In the genomic region with DNA sequence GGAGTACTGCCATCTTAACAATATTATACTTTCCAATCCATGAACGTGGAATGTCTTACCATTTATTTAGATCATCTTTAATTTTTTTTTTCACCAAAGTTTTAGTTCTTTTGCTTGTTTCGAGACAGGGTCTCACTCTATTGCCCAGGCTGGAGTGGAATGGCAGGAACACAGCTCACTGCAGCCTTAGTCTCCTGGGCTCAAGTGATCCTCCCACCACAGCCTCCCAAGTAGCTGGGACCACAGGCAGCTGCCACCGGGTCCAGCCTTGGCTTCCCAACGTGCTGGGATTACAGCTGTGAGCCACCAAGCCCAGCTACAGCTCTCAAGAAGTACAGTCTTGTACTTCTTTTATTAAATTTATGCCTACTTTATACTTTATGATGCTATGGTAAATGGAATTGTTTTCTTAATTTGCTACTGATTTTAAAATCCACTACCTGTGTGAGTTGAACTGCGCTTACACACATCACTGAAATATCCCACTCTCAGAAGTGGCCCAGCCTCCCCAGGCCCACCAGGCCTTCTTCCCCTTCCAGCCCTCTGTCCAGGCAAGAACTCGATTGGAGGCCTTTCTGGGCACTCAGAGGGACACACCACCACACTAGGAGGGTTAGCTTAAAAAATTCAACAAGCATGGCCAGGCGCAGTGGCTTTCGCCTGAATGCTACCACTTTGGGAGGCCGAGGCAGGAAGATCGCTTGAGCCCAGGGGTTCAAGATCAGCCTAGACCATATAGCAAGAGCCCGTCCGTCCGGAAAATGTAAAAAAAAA, we compare ENCODE assay signal across 1 cellular context.
TF ChIP-seq lines count a peak whose summit lies in the region.

No MANE protein-coding gene starts in this region.

TF ChIP-seq in GM12878, 131 proteins besides CTCF, POLR2A, EP300 and RAD21:
- TF ChIP-seq NKRF (conservative IDR thresholded peaks at IDR 0.05) (no peak), PKNOX1 (IDR thresholded peaks at IDR 0.05) (no peak), MEF2A (IDR thresholded peaks at IDR 0.05; ENCODE audit: insufficient read depth, low read depth, low read length) (no peak), PRDM15 (CRISPR knock-in tag; IDR thresholded peaks at IDR 0.05) (no peak), PAX8 (IDR thresholded peaks at IDR 0.05) (no peak), RB1 (IDR thresholded peaks at IDR 0.05; ENCODE audit: borderline replicate concordance) (no peak), NFIC (IDR thresholded peaks at IDR 0.05; ENCODE audit: low read depth, low read length) (no peak), CBX3 (IDR thresholded peaks at IDR 0.05; ENCODE audit: borderline replicate concordance, low read depth) (no peak), KLF5 (IDR thresholded peaks at IDR 0.05; ENCODE audit: partially characterized antibody) (no peak), CHD2 (IDR thresholded peaks at IDR 0.05; ENCODE audit: borderline replicate concordance, low read depth, low read length) (no peak), NFYA (IDR thresholded peaks at IDR 0.05; ENCODE audit: borderline replicate concordance, low read depth, low read length) (no peak), ZNF274 (IDR thresholded peaks at IDR 0.05; ENCODE audit: insufficient read depth, insufficient read length) (no peak), WRNIP1 (IDR thresholded peaks at IDR 0.05; ENCODE audit: borderline replicate concordance, low read depth, low read length) (no peak), ASH2L (IDR thresholded peaks at IDR 0.05; ENCODE audit: borderline replicate concordance, low read depth) (no peak), ZNF217 (IDR thresholded peaks at IDR 0.05) (no peak), TARDBP (IDR thresholded peaks at IDR 0.05; ENCODE audit: borderline replicate concordance) (no peak), TAF1 (IDR thresholded peaks at IDR 0.05; ENCODE audit: borderline replicate concordance, low read depth, low read length) (no peak), BCLAF1 (IDR thresholded peaks at IDR 0.05) (no peak)
- TF ChIP-seq, protein P1, sequence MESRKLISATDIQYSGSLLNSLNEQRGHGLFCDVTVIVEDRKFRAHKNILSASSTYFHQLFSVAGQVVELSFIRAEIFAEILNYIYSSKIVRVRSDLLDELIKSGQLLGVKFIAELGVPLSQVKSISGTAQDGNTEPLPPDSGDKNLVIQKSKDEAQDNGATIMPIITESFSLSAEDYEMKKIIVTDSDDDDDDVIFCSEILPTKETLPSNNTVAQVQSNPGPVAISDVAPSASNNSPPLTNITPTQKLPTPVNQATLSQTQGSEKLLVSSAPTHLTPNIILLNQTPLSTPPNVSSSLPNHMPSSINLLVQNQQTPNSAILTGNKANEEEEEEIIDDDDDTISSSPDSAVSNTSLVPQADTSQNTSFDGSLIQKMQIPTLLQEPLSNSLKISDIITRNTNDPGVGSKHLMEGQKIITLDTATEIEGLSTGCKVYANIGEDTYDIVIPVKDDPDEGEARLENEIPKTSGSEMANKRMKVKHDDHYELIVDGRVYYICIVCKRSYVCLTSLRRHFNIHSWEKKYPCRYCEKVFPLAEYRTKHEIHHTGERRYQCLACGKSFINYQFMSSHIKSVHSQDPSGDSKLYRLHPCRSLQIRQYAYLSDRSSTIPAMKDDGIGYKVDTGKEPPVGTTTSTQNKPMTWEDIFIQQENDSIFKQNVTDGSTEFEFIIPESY (IDR thresholded peaks at IDR 0.05), result no peak
